ENCODE assay signal across 8 cellular contexts in the genomic region with DNA sequence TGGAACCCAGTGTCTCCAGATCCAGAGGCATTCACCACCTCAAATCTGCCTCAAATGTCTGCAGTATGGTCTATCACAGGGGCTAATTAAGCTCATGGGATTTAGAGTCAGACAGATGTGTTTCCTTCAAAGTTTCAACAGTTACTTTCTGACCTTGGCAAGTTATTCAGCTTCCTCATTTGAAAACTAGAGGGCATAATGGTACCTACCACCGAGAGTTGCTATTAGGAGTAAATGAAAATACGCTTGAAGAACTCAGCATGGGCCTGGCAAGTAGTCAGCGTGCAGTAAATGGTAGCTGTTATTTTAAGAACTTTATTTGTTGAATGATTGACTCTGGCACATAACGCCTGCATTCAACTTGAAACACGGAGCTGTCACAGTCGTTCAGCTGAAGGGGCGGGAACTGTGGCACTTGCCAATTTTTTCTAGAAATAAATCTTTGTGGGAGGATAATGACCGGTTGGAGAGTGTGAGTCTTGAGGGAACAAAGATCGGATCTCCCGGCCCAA. TPM values are rescaled to one million over a fixed set of nuclear protein-coding genes. Genes with fewer than 3 reads are reported as not detected.
A peak's percentile ranks its signal among the peaks of the same experiment; 100 is the strongest.
DNase-seq lines count a peak whose midpoint lies in the region; ATAC-seq and TF ChIP-seq lines count a peak whose summit lies in the region.

No MANE protein-coding gene starts in this region.

- peak; percentile 26; the same call in 1 of the 2 replicates for TF ChIP-seq CTCF in A673 (conservative IDR thresholded peaks at IDR 0.05; ENCODE audit: low read depth, low read length)
- no peak for TF ChIP-seq CTCF in WTC11 (IDR thresholded peaks at IDR 0.05)
- TF ChIP-seq CTCF in glutamatergic neuron (IDR thresholded peaks at IDR 0.05; ENCODE audit: partially characterized antibody, unreplicated experiment), result no peak
- peak; percentile 7 for TF ChIP-seq CTCF in psoas muscle (IDR thresholded peaks at IDR 0.05)

- intact Hi-C loops in A673 (cut with micrococcal nuclease; ENCODE audit: unreplicated experiment), result no loop called here
- intact Hi-C loops in psoas muscle (cut with DNase I), result no loop called here

- peaks cover 17% of the 10 kb centered on the region for H3K36me3 Mint-ChIP-seq in WTC11
- H3K36me3 Mint-ChIP-seq in glutamatergic neuron (ENCODE audit: unreplicated experiment), result no peaks in the 10 kb centered on the region

- H3K4me1 Mint-ChIP-seq in WTC11, result peaks cover 31% of the 10 kb centered on the region
- H3K4me1 Mint-ChIP-seq in glutamatergic neuron (ENCODE audit: low read depth, unreplicated experiment), result peaks cover 19% of the 10 kb centered on the region

- POLR2A ChIA-PET in A673 (lab: Charles Lee; ENCODE audit: low non-redundant PET) (interaction anchor here (0.6 kb wide), 1 partner anchor 617 kb away, joined by 4 read pairs; no protein-coding TSS in a partner anchor), WTC11 (lab: Charles Lee) (interaction anchor here (1.2 to 1.4 kb wide), 2 partner anchors 120 to 141 kb away, joined by 5 to 8 read pairs; no protein-coding TSS in a partner anchor)

- H3K4me3 ChIP-seq in A673 (ENCODE audit: low read depth, low read length, poor library complexity, severe bottlenecking) (peak overlapping the region; percentile 80), psoas muscle (peak overlapping the region; percentile 94)

- WGBS in psoas muscle, 3 donors, result 0 to 1% (median 0%) methylated on average over 10 of the region's 10 CpGs

- BruUV-seq in A673 (replicated peaks; lab: Mats Ljungman, UMichigan), result no TSS peak

- H3K27me3 Mint-ChIP-seq in WTC11 (ENCODE audit: low read depth), result no peaks in the 10 kb centered on the region
- H3K27me3 Mint-ChIP-seq in glutamatergic neuron (ENCODE audit: unreplicated experiment), result peaks cover 2% of the 10 kb centered on the region

- DNase-seq in A673 (ENCODE audit: low spot score), result peak; percentile 75
- peak; percentile 71 for DNase-seq in LHCN-M2 (ENCODE audit: low read depth)
- DNase-seq in WTC11 (ENCODE audit: low spot score), result no peak
- no peak for DNase-seq in glutamatergic neuron
- DNase-seq in psoas muscle, result no peak
- DNase-seq in AG20443 (ENCODE audit: low spot score), result no peak

- H3K27ac Mint-ChIP-seq in WTC11, result peak overlapping the region; percentile 97
- H3K27ac Mint-ChIP-seq in glutamatergic neuron (ENCODE audit: unreplicated experiment), result peak overlapping the region; percentile 97

- H3K4me3 Mint-ChIP-seq in WTC11 (peak overlapping the region; percentile 95), glutamatergic neuron (ENCODE audit: unreplicated experiment) (peak overlapping the region; percentile 95)

- CTCF ChIA-PET in A673 (lab: Charles Lee), result interaction anchor here (1.1 kb wide), 1 partner anchor 104 kb away, joined by 3 read pairs; no protein-coding TSS in a partner anchor
- CTCF ChIA-PET in WTC11 (lab: Charles Lee), result interaction anchor here (0.9 to 3.9 kb wide), 8 partner anchors 21 to 143 kb away, joined by 3 to 15 read pairs (median 3); no protein-coding TSS in a partner anchor

- peak; percentile 6 for ATAC-seq in GM18517 (IDR thresholded peaks at IDR 0.05; ENCODE audit: unreplicated experiment)
- no peak for ATAC-seq in WTC11
- peak in 3 of 4 donors; percentile 17 to 29 (median 23) for ATAC-seq in psoas muscle
- no peak for ATAC-seq in HG03039 (IDR thresholded peaks at IDR 0.05; ENCODE audit: unreplicated experiment)

- H3K27ac ChIP-seq in A673 (ENCODE audit: low read depth, low read length, poor library complexity, severe bottlenecking), result peak overlapping the region; percentile 92
- peak overlapping the region; percentile 100 for H3K27ac ChIP-seq in psoas muscle

- no peaks in the 10 kb centered on the region for H3K36me3 ChIP-seq in A673 (ENCODE audit: insufficient read depth, low read length, poor library complexity, severe bottlenecking)
- peaks cover 0 to 8% of the 10 kb centered on the region in 2 donors for H3K36me3 ChIP-seq in psoas muscle (ENCODE audit: insufficient read depth in 1 of 2, low read depth in 1 of 2)

- H3K9me3 ChIP-seq in A673 (ENCODE audit: low read depth, low read length, poor library complexity, severe bottlenecking) (no peaks in the 10 kb centered on the region), psoas muscle (no peaks in the 10 kb centered on the region)

- no peaks in the 10 kb centered on the region for H3K9me3 Mint-ChIP-seq in WTC11
- H3K9me3 Mint-ChIP-seq in glutamatergic neuron (ENCODE audit: unreplicated experiment), result peaks cover 7% of the 10 kb centered on the region

- H3K27me3 ChIP-seq in A673 (replicated peaks; ENCODE audit: insufficient read depth, low read depth, low read length, poor library complexity) (no peaks in the 10 kb centered on the region), psoas muscle (ENCODE audit: insufficient read depth in 3 of 3, low read length in 2 of 3) (no peaks in the 10 kb centered on the region)

- peaks cover 13% of the 10 kb centered on the region for H3K4me1 ChIP-seq in A673 (ENCODE audit: insufficient read depth, low read length, poor library complexity, severe bottlenecking)
- peaks cover 56% of the 10 kb centered on the region for H3K4me1 ChIP-seq in psoas muscle

TF ChIP-seq in WTC11, 78 proteins besides CTCF, POLR2A, EP300 and RAD21:
- TF ChIP-seq, protein P1, sequence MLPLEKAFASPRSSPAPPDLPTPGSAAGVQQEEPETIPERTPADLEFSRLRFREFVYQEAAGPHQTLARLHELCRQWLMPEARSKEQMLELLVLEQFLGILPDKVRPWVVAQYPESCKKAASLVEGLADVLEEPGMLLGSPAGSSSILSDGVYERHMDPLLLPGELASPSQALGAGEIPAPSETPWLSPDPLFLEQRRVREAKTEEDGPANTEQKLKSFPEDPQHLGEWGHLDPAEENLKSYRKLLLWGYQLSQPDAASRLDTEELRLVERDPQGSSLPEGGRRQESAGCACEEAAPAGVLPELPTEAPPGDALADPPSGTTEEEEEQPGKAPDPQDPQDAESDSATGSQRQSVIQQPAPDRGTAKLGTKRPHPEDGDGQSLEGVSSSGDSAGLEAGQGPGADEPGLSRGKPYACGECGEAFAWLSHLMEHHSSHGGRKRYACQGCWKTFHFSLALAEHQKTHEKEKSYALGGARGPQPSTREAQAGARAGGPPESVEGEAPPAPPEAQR (CRISPR knock-in tag; IDR thresholded peaks at IDR 0.05), result no peak
- TF ChIP-seq, protein P2, sequence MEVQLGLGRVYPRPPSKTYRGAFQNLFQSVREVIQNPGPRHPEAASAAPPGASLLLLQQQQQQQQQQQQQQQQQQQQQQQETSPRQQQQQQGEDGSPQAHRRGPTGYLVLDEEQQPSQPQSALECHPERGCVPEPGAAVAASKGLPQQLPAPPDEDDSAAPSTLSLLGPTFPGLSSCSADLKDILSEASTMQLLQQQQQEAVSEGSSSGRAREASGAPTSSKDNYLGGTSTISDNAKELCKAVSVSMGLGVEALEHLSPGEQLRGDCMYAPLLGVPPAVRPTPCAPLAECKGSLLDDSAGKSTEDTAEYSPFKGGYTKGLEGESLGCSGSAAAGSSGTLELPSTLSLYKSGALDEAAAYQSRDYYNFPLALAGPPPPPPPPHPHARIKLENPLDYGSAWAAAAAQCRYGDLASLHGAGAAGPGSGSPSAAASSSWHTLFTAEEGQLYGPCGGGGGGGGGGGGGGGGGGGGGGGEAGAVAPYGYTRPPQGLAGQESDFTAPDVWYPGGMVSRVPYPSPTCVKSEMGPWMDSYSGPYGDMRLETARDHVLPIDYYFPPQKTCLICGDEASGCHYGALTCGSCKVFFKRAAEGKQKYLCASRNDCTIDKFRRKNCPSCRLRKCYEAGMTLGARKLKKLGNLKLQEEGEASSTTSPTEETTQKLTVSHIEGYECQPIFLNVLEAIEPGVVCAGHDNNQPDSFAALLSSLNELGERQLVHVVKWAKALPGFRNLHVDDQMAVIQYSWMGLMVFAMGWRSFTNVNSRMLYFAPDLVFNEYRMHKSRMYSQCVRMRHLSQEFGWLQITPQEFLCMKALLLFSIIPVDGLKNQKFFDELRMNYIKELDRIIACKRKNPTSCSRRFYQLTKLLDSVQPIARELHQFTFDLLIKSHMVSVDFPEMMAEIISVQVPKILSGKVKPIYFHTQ (CRISPR knock-in tag; IDR thresholded peaks at IDR 0.05), result 0 out of 2 replicates have a peak, but pooled peaks have one; percentile 76
TF ChIP-seq in WTC11: peak in this region for 1.

RNA-seq across cellular contexts. Expression of a gene that starts 1.2 kb away (rescaled TPM):
- total RNA-seq in A673 (2021) (266 and 285 TPM in 2 replicates), LHCN-M2 (2014; rRNA removed) (505 and 541 TPM in 2 replicates), WTC11 (2021) (258 to 304 TPM (median 277 TPM) in 3 replicates), glutamatergic neuron (ENCODE audit: unreplicated experiment) (293 TPM), psoas muscle (10 to 100 TPM; 34.2 to 71.0 (median 61.9) TPM)
- 475 TPM for polyA plus RNA-seq in LHCN-M2 (2012)
- 100 to 1,000 TPM in 1 of 3 donors, 10 to 100 TPM in 2; 33.7 to 116 (median 56.6) TPM for polyA plus RNA-seq in psoas muscle

RNA-seq across cellular contexts. Expression of a gene that starts 57.8 kb away (rescaled TPM):
- 65.7 and 76.3 TPM in 2 replicates for total RNA-seq in A673 (2021)
- 40.3 and 54.2 TPM in 2 replicates for total RNA-seq in LHCN-M2 (2014; rRNA removed)
- polyA plus RNA-seq in LHCN-M2 (2012), result 38.1 TPM
- 107 to 117 TPM (median 111 TPM) in 3 replicates for total RNA-seq in WTC11 (2021)
- total RNA-seq in glutamatergic neuron (ENCODE audit: unreplicated experiment), result 32.5 TPM
- 10 to 100 TPM; 14.9 to 20.8 (median 19.1) TPM for total RNA-seq in psoas muscle
- polyA plus RNA-seq in psoas muscle, result 10 to 100 TPM; 13.4 to 21.8 (median 17.4) TPM

Comparison
In these comparisons a context has a peak if more than half of its experiments do, and no peak if none do; other contexts are left out.
1. DNase-seq: peak in A673 (single experiment) and LHCN-M2 (single experiment); none in WTC11 (single experiment), glutamatergic neuron (single experiment), psoas muscle (0 of 2) and AG20443 (single experiment).
2. CTCF ChIP-seq: peak in A673 (single experiment) and psoas muscle (single experiment); none in WTC11 (single experiment) and glutamatergic neuron (single experiment).
3. ATAC-seq: peak in GM18517 (single experiment) and psoas muscle (3 of 4); none in WTC11 (single experiment) and HG03039 (single experiment).